In genomic region chr18:5309888-5310470, GRCh38 we compare ENCODE assay signal across 8 cellular contexts. TPM values are rescaled to one million over a fixed set of nuclear protein-coding genes. Genes with fewer than 3 reads are reported as not detected.
DNase-seq lines count a peak whose midpoint lies in the region; ATAC-seq and TF ChIP-seq lines count a peak whose summit lies in the region.

No MANE protein-coding gene starts in this region.

- H3K4me3 ChIP-seq in suprapubic skin (peak overlapping the region; percentile 19), vagina (no peak overlapping the region)

- 31% methylated on average over 5 of the region's 5 CpGs for WGBS in suprapubic skin

- no peak for TF ChIP-seq CTCF in GM10266 (IDR thresholded peaks at IDR 0.05; ENCODE audit: control insufficient read depth, insufficient read depth, low read depth, missing control alignments)
- TF ChIP-seq CTCF in suprapubic skin (IDR thresholded peaks at IDR 0.05): no peak
- TF ChIP-seq CTCF in vagina (IDR thresholded peaks at IDR 0.05): no peak

- DNase-seq in GM10266 (ENCODE audit: extremely low spot score) (peak; percentile 31), suprapubic skin (ENCODE audit: low spot score in 2 of 2) (no peak), vagina (ENCODE audit: extremely low spot score in 2 of 2) (no peak), NCI-H2107 treated with DMSO at 0.1 percent for 48 hours (lab: John Stamatoyannopoulos, UW; ENCODE audit: unreplicated experiment) (no peak), NCI-H1105 (lab: John Stamatoyannopoulos, UW) (no peak)
- DNase-seq in activated naive CD4-positive, alpha-beta T cell treated with Interleukin-2 at 50 U/mL for 16 hours: peak; percentile 14

- no peaks in the 10 kb centered on the region for H3K36me3 ChIP-seq in suprapubic skin
- H3K36me3 ChIP-seq in vagina: no peaks in the 10 kb centered on the region

- TF ChIP-seq EP300 in suprapubic skin (IDR thresholded peaks at IDR 0.05): no peak

- H3K27me3 ChIP-seq in suprapubic skin: no peaks in the 10 kb centered on the region
- no peaks in the 10 kb centered on the region for H3K27me3 ChIP-seq in vagina

- no peak for TF ChIP-seq POLR2A in suprapubic skin (IDR thresholded peaks at IDR 0.05)
- TF ChIP-seq POLR2A in vagina (IDR thresholded peaks at IDR 0.05): no peak

- H3K9me3 ChIP-seq in suprapubic skin (no peaks in the 10 kb centered on the region), vagina (no peaks in the 10 kb centered on the region)

- intact Hi-C loops in vagina (cut with DNase I): no loop called here

- no peak overlapping the region for H3K27ac ChIP-seq in suprapubic skin
- no peak overlapping the region for H3K27ac ChIP-seq in vagina

- H3K4me1 ChIP-seq in suprapubic skin (peaks cover 12% of the 10 kb centered on the region), vagina (peaks cover 6% of the 10 kb centered on the region)

- ATAC-seq in GM21423 (IDR thresholded peaks at IDR 0.05; ENCODE audit: unreplicated experiment) (peak; percentile 97), HG03575 (IDR thresholded peaks at IDR 0.05; ENCODE audit: extremely low read depth, insufficient number of reproducible peaks, low FRiP score, unreplicated experiment) (peak; percentile 98)

RNA-seq across cellular contexts. Expression of gene ZBTB14, which starts 14.5 kb away (rescaled TPM):
- total RNA-seq in suprapubic skin (10 to 100 TPM; 11.0 to 19.8 (median 16.4) TPM), vagina (8.8 TPM)

Comparison
In these comparisons a context has a peak if more than half of its experiments do, and no peak if none do; other contexts are left out.
1. DNase-seq: peak in GM10266 (single experiment) and activated naive CD4-positive, alpha-beta T cell treated with Interleukin-2 at 50 U/mL for 16 hours (single experiment); none in suprapubic skin (0 of 2), vagina (0 of 2), NCI-H2107 treated with DMSO at 0.1 percent for 48 hours (single experiment) and NCI-H1105 (single experiment).